Comparison of ENCODE assay signal across 9 cellular contexts in the genomic region with DNA sequence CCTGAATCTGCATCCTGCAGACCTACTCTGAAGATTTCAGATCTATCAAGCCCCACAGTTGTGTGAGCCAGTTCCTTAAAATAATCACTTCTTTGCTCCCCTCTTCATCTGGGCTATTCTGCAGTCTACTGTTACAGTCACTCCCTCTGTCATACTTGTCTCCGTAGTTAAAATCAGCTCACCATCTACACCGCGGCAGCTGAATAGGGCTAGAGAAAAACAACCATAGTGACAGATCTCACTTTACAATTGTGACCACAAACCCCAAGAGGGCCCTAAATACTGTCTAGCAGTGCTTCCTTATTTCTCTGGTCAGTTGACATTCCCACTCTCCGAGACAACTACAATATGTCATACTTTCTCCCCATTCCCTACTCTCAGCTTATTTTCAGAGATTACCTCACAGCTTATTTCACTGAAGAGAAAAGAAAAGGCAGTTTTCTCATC. TPM values are rescaled to one million over a fixed set of nuclear protein-coding genes. Genes with fewer than 3 reads are reported as not detected.
DNase-seq lines count a peak whose midpoint lies in the region; ATAC-seq and TF ChIP-seq lines count a peak whose summit lies in the region.
"Had no signal": no experiment of that assay in that cellular context is flagged by ENCODE, and none has a peak within 500 bp of the region (broad histone marks: within the 10 kb centered on the region; RNA-seq: fewer than 3 reads in every experiment).

No MANE protein-coding gene starts in this region.

- H3K4me1 Mint-ChIP-seq in natural killer cell, result peaks cover 8 to 24% of the 10 kb centered on the region in 2 donors

- peak overlapping the region; percentile 61 for H3K4me2 ChIP-seq in OCI-LY7 (ENCODE audit: low read length)

- peaks cover 5% of the 10 kb centered on the region; the same call in 1 of the 2 replicates for H4K20me1 ChIP-seq in OCI-LY7 (ENCODE audit: insufficient read depth, low read length)

- intact Hi-C loops in OCI-LY7 (cut with micrococcal nuclease; ENCODE audit: unreplicated experiment), result no loop called here
- intact Hi-C loops in natural killer cell (cut with micrococcal nuclease), result loop anchor here (5.0 kb wide), 1 partner anchor 307 kb away; no protein-coding TSS in a partner anchor
- intact Hi-C loops in posterior vena cava (cut with DNase I), result loop anchor here in 1 of 2 donors (5.0 kb wide), 1 partner anchor 1432 kb away; no protein-coding TSS in a partner anchor

- no peak overlapping the region for H2AFZ ChIP-seq in OCI-LY7 (ENCODE audit: low read length)

- H3K4me1 ChIP-seq in OCI-LY7 (ENCODE audit: insufficient read depth, low read length, poor library complexity, severe bottlenecking), result peaks cover 47% of the 10 kb centered on the region

- H3K9me3 ChIP-seq in OCI-LY7 (ENCODE audit: low read length) (peaks cover 4% of the 10 kb centered on the region), MG63 (peaks cover 4% of the 10 kb centered on the region)

- BruUV-seq in OCI-LY7 (replicated peaks; lab: Mats Ljungman, UMichigan), result no TSS peak

- TF ChIP-seq CTCF in OCI-LY7 (conservative IDR thresholded peaks at IDR 0.05; ENCODE audit: low read length) (no peak), natural killer cell (IDR thresholded peaks at IDR 0.05) (no peak)

- H3K27me3 Mint-ChIP-seq in natural killer cell (ENCODE audit: low read depth in 2 of 2), result no peaks in the 10 kb centered on the region
- H3K27me3 Mint-ChIP-seq: dendritic cell treated with granulocyte-macrophage colony-stimulating factor and Interleukin-4, amounts not matched to agents 40 ng/mL and 50 ng/mL, for 4 days had no signal

- DNase-seq in OCI-LY7 (ENCODE audit: low spot score) (peak; percentile 63), natural killer cell (peak; percentile 19), MG63 (no peak), posterior vena cava (ENCODE audit: low spot score) (no peak), LoVo (ENCODE audit: low spot score) (no peak), 8988T (no peak)

- H3K36me3 ChIP-seq in OCI-LY7 (ENCODE audit: insufficient read depth, low read length) (peaks cover 18% of the 10 kb centered on the region), MG63 (peaks cover 22% of the 10 kb centered on the region)

- no peaks in the 10 kb centered on the region for H3K9me3 Mint-ChIP-seq in natural killer cell
- H3K9me3 Mint-ChIP-seq: dendritic cell treated with granulocyte-macrophage colony-stimulating factor and Interleukin-4, amounts not matched to agents 40 ng/mL and 50 ng/mL, for 4 days had no signal

- H3K9me2 ChIP-seq in OCI-LY7 (ENCODE audit: insufficient read depth, low read length), result no peaks in the 10 kb centered on the region

- no peak overlapping the region for H3K4me3 Mint-ChIP-seq in natural killer cell
- H3K4me3 Mint-ChIP-seq: dendritic cell treated with granulocyte-macrophage colony-stimulating factor and Interleukin-4, amounts not matched to agents 40 ng/mL and 50 ng/mL, for 4 days had no signal

- no peaks in the 10 kb centered on the region for H3K36me3 Mint-ChIP-seq in natural killer cell

- no peaks in the 10 kb centered on the region for H3K27me3 ChIP-seq in MG63

- peak overlapping the region; percentile 55 for H3K27ac ChIP-seq in OCI-LY7 (ENCODE audit: low read depth, low read length, poor library complexity, severe bottlenecking)

- POLR2A ChIA-PET in OCI-LY7 (lab: Charles Lee), result interaction anchor here (0.6 to 3.6 kb wide), 4 partner anchors 14 to 33 kb away, joined by 3 to 16 read pairs (median 5); no protein-coding TSS in a partner anchor

- peak overlapping the region; percentile 18 for H3K4me3 ChIP-seq in OCI-LY7 (ENCODE audit: low read depth, low read length, poor library complexity, severe bottlenecking)
- no peak overlapping the region for H3K4me3 ChIP-seq in MG63

- CTCF ChIA-PET in OCI-LY7 (lab: Charles Lee; ENCODE audit: unreplicated experiment), result no interaction called here

- H3K27ac Mint-ChIP-seq in natural killer cell, result no peak overlapping the region
- H3K27ac Mint-ChIP-seq: dendritic cell treated with granulocyte-macrophage colony-stimulating factor and Interleukin-4, amounts not matched to agents 40 ng/mL and 50 ng/mL, for 4 days had no signal

- ATAC-seq in GM18873 (IDR thresholded peaks at IDR 0.05; ENCODE audit: low FRiP score, unreplicated experiment), result peak; percentile 73
- peak; percentile 85 for ATAC-seq in HG02798 (IDR thresholded peaks at IDR 0.05; ENCODE audit: poor library complexity, unreplicated experiment)
- peak; percentile 93 to 98 (median 96) for ATAC-seq in natural killer cell

- H3K79me2 ChIP-seq in OCI-LY7 (ENCODE audit: insufficient read depth, low read depth, low read length), result peaks cover 87% of the 10 kb centered on the region

RNA-seq across cellular contexts. Expression of a gene that starts 12.9 kb away (rescaled TPM):
- 40.0 and 40.6 TPM in 2 replicates for total RNA-seq in OCI-LY7 (2014; rRNA removed; shearing (Covaris generic))
- total RNA-seq in OCI-LY7 (2022) (57.5 and 58.8 TPM in 2 replicates), natural killer cell (10 to 100 TPM; 24.1 to 30.5 (median 25.4) TPM), posterior vena cava (10 to 100 TPM; 28.4 to 31.6 TPM)
- total RNA-seq in MG63 (2014; rRNA removed; shearing (Covaris generic); ENCODE audit: low replicate concordance), result 101 and 159 TPM in 2 replicates

Comparison
In these comparisons a context has a peak if more than half of its experiments do, and no peak if none do; other contexts are left out.
1. DNase-seq: peak in OCI-LY7 (single experiment) and natural killer cell (single experiment); none in MG63 (single experiment), posterior vena cava (single experiment), LoVo (single experiment) and 8988T (single experiment).
2. Peak in every context shown above with its lines, with median percentiles within 50 percentile points of each other: ATAC-seq.